In genomic region chr7:142885311-142886230, GRCh38 we compare ENCODE assay signal across 16 cellular contexts. TPM values are rescaled to one million over a fixed set of nuclear protein-coding genes. Genes with fewer than 3 reads are reported as not detected.
A peak's percentile ranks its signal among the peaks of the same experiment; 100 is the strongest.
DNase-seq lines count a peak whose midpoint lies in the region; ATAC-seq, FAIRE-seq and TF ChIP-seq lines count a peak whose summit lies in the region.
"Had no signal": no experiment of that assay in that cellular context is flagged by ENCODE, and none has a peak within 500 bp of the region (broad histone marks: within the 10 kb centered on the region; RNA-seq: fewer than 3 reads in every experiment).

Gene TRPV6 (minus strand): TSS chr7:142885745.

- no peaks in the 10 kb centered on the region for H3K9me3 Mint-ChIP-seq in activated T-cell treated with anti-CD3 and anti-CD28 coated beads, Interleukin-2, amount 50 U/mL, for 24 hours

- WGBS in lung, 2 donors, result 60 to 81% methylated on average over 16 of the region's 16 CpGs
- 54 to 72% methylated on average over 12 to 15 of the region's 16 CpGs for WGBS in upper lobe of left lung, 2 donors

- FAIRE-seq in urothelium cell line (lab: Jason Lieb, UNC), result no peak
- FAIRE-seq: GM12891 had no signal

- TF ChIP-seq POLR2A in upper lobe of left lung (IDR thresholded peaks at IDR 0.05), result no peak

- H3K36me3 ChIP-seq in lung (ENCODE audit: control insufficient read depth in 2 of 2, insufficient read depth in 2 of 2, low read length in 2 of 2) (no peaks in the 10 kb centered on the region), upper lobe of left lung (no peaks in the 10 kb centered on the region)
- H3K36me3 ChIP-seq: gastrocnemius medialis, sigmoid colon had no signal

- TF ChIP-seq CTCF in lung (IDR thresholded peaks at IDR 0.05; ENCODE audit: control extremely low read depth, extremely low read depth) (no peak), upper lobe of left lung (IDR thresholded peaks at IDR 0.05) (no peak)

- no peaks in the 10 kb centered on the region for H3K4me1 ChIP-seq in lung (ENCODE audit: control insufficient read depth in 2 of 2, insufficient read depth in 2 of 2, low read length in 2 of 2)
- H3K4me1 ChIP-seq in upper lobe of left lung, result no peaks in the 10 kb centered on the region
- H3K4me1 ChIP-seq: gastrocnemius medialis, sigmoid colon had no signal

- peaks cover 3% of the 10 kb centered on the region for H3K27me3 Mint-ChIP-seq in activated T-cell treated with anti-CD3 and anti-CD28 coated beads, Interleukin-2, amount 50 U/mL, for 24 hours

- no peaks in the 10 kb centered on the region for H3K36me3 Mint-ChIP-seq in activated T-cell treated with anti-CD3 and anti-CD28 coated beads, Interleukin-2, amount 50 U/mL, for 24 hours (ENCODE audit: low read depth)

- H3K27ac Mint-ChIP-seq in activated T-cell treated with anti-CD3 and anti-CD28 coated beads, Interleukin-2, amount 50 U/mL, for 24 hours, result no peak within 1 kb of the TSS
- H3K27ac Mint-ChIP-seq: T-helper 17 cell had no signal

- no peak within 1 kb of the TSS for H3K27ac ChIP-seq in lung (ENCODE audit: low read depth in 1 of 2, low read length in 1 of 2)
- H3K27ac ChIP-seq in upper lobe of left lung, result no peak within 1 kb of the TSS
- H3K27ac ChIP-seq: gastrocnemius medialis, sigmoid colon had no signal

- TF ChIP-seq EP300 in upper lobe of left lung (IDR thresholded peaks at IDR 0.05), result no peak

- H3K4me3 ChIP-seq in lung (no peak within 1 kb of the TSS), upper lobe of left lung (no peak within 1 kb of the TSS)
- H3K4me3 ChIP-seq: gastrocnemius medialis, sigmoid colon had no signal

- no peaks in the 10 kb centered on the region for H3K4me1 Mint-ChIP-seq in activated T-cell treated with anti-CD3 and anti-CD28 coated beads, Interleukin-2, amount 50 U/mL, for 24 hours (ENCODE audit: low read depth)

- peak; percentile 65 for ATAC-seq in lung (ENCODE audit: insufficient read depth, low FRiP score)
- ATAC-seq in upper lobe of left lung (ENCODE audit: low FRiP score in 2 of 2), result peak; percentile 55 to 84
- no peak for ATAC-seq in GM19397 (IDR thresholded peaks at IDR 0.05; ENCODE audit: unreplicated experiment)
- ATAC-seq: gastrocnemius medialis, T-helper 17 cell had no signal

- no peaks in the 10 kb centered on the region for H3K27me3 ChIP-seq in lung (ENCODE audit: control insufficient read depth, insufficient read depth)
- H3K27me3 ChIP-seq in upper lobe of left lung, result no peaks in the 10 kb centered on the region

- no peaks in the 10 kb centered on the region for H3K9me3 ChIP-seq in lung (ENCODE audit: control insufficient read depth in 2 of 2, insufficient read depth in 1 of 2, low read length in 1 of 2)
- no peaks in the 10 kb centered on the region for H3K9me3 ChIP-seq in upper lobe of left lung
- H3K9me3 ChIP-seq: gastrocnemius medialis, sigmoid colon had no signal

- no peak within 1 kb of the TSS for H3K4me3 Mint-ChIP-seq in activated T-cell treated with anti-CD3 and anti-CD28 coated beads, Interleukin-2, amount 50 U/mL, for 24 hours
- H3K4me3 Mint-ChIP-seq: T-helper 17 cell had no signal

- DNase-seq in activated T-cell treated with anti-CD3 and anti-CD28 coated beads, Interleukin-2, amount 50 U/mL, for 24 hours, result peak; percentile 20
- no peak for DNase-seq in activated T-cell treated with anti-CD3 and anti-CD28 coated beads, Interleukin-2, amount 50 U/mL, for 1 hour
- DNase-seq in cerebellum (ENCODE audit: low spot score) (peak; percentile 68), lung (ENCODE audit: low spot score) (peak; percentile 73), upper lobe of left lung (peak; percentile 58 to 83), DMS79 (lab: John Stamatoyannopoulos, UW) (no peak), urothelium cell line (ENCODE audit: low spot score) (no peak)
- DNase-seq: DMS79 treated with DMSO at 0.1 percent for 48 hours, gastrocnemius medialis, Kasumi-1, midbrain, sigmoid colon, T-helper 17 cell had no signal

RNA-seq across cellular contexts. Expression of gene TRPV6, which starts in this region (rescaled TPM):
- 0.27 TPM for total RNA-seq in cerebellum
- total RNA-seq in lung, result 1 to 10 TPM in 1 of 2 donors, under 1 TPM in 1; 0.43 to 1.2 TPM
- polyA plus RNA-seq in lung, result under 1 TPM; 0.40 to 0.63 TPM
- total RNA-seq in upper lobe of left lung, result 1 to 10 TPM in 2 of 6 donors, under 1 TPM in 4; 0.23 to 1.5 (median 0.68) TPM
- total RNA-seq: activated CD8-positive, alpha-beta memory T cell treated with anti-CD3 and anti-CD28 coated beads for 36 hours; gastrocnemius medialis; sigmoid colon; T-helper 17 cell had no signal

Comparison
In these comparisons a context has a peak if more than half of its experiments do, and no peak if none do; other contexts are left out.
1. DNase-seq: peak in activated T-cell treated with anti-CD3 and anti-CD28 coated beads, Interleukin-2, amount 50 U/mL, for 24 hours (single experiment), lung (single experiment) and upper lobe of left lung (2 of 2); none in activated T-cell treated with anti-CD3 and anti-CD28 coated beads, Interleukin-2, amount 50 U/mL, for 1 hour (single experiment), DMS79 (single experiment) and urothelium cell line (single experiment).
2. Peak in DNase-seq in cerebellum; RNA of the gene not detected or under 1 TPM.